19 cellular contexts compared by ENCODE assay signal in the genomic region with DNA sequence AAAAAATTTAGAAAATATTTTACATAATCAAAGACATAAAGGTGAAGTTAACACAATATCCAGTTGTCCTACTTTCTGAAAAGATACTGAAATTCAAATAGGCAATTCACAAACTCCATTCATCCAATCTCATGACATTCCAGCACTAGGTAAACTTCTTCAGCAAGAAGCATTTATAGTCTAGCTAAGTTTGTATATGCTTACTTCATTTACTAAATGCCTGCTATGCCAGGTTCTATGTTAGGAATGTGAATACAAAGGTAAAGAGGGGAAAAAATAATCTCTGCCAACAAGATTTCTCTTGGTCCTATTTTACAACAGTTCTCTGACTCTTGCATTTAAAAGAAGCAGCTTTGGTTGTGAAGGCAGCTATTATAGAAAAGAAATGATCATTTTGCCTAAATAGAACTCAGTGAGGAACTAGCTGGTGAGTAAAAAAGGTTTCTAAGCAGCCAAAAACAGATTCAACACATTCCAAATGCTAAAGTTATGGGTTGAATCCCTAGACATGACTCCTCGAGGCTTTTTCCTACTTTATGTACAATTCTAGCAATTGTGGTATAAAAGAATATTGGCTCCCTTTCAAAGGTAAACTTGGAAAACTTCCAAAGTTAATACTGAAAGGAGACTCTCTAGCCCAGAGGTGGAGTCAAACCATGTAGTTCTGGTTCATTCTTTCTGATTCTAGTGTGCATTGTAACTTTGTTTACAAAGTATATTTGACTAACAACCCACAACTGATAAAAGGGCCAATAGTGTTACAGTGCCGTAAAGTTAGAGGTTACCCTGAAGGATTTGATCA. TPM values are rescaled to one million over a fixed set of nuclear protein-coding genes. Genes with fewer than 3 reads are reported as not detected.
DNase-seq lines count a peak whose midpoint lies in the region; ATAC-seq, FAIRE-seq and TF ChIP-seq lines count a peak whose summit lies in the region.
"Had no signal": no experiment of that assay in that cellular context is flagged by ENCODE, and none has a peak within 500 bp of the region (broad histone marks: within the 10 kb centered on the region; RNA-seq: fewer than 3 reads in every experiment).

No MANE protein-coding gene starts in this region.

- FAIRE-seq in astrocyte (lab: Jason Lieb, UNC): no peak

- H3F3A ChIP-seq in GM23248 (ENCODE audit: insufficient read depth): peaks cover 6% of the 10 kb centered on the region; the same call in 1 of the 2 replicates

- no peak overlapping the region for H3K27ac Mint-ChIP-seq in astrocyte (ENCODE audit: unreplicated experiment)
- H3K27ac Mint-ChIP-seq in stimulated activated memory B cell treated with anti-CD40 and anti-IgM and Interleukin-4, amounts not matched to agents 10 μg/mL and 1 μg/mL and 100 μg/mL, for 72 hours: no peak overlapping the region
- H3K27ac Mint-ChIP-seq: activated naive CD8-positive, alpha-beta T cell; CD4-positive, alpha-beta memory T cell; dendritic cell treated with granulocyte-macrophage colony-stimulating factor and Interleukin-4, amounts not matched to agents 40 ng/mL and 50 ng/mL, for 4 days; natural killer cell treated with Interleukin-12 subunit alpha and Interleukin-12 subunit beta and Interleukin-15 and Interleukin-18, amount 100 ng/mL, for 72 hours had no signal

- ATAC-seq in lower lobe of right lung: peak; percentile 69 to 80
- no peak for ATAC-seq in stimulated activated memory B cell treated with anti-CD40 and anti-IgM and Interleukin-4, amounts not matched to agents 10 μg/mL and 1 μg/mL and 100 μg/mL, for 72 hours
- ATAC-seq: natural killer cell treated with Interleukin-12 subunit alpha and Interleukin-12 subunit beta and Interleukin-15 and Interleukin-18, amount 100 ng/mL, for 72 hours had no signal

- H3K27me3 ChIP-seq in GM23248 (replicated peaks; ENCODE audit: insufficient read depth) (no peaks in the 10 kb centered on the region), astrocyte (ENCODE audit: insufficient read depth, low read length) (no peaks in the 10 kb centered on the region), lower lobe of right lung (ENCODE audit: low read depth) (no peaks in the 10 kb centered on the region)
- H3K27me3 ChIP-seq: suprapubic skin had no signal

- H4K20me1 ChIP-seq in GM23248 (ENCODE audit: insufficient read depth) (no peaks in the 10 kb centered on the region), astrocyte (ENCODE audit: insufficient read depth, low read length) (no peaks in the 10 kb centered on the region)

- H3K4me3 Mint-ChIP-seq in astrocyte (ENCODE audit: unreplicated experiment): no peak overlapping the region
- no peak overlapping the region for H3K4me3 Mint-ChIP-seq in stimulated activated memory B cell treated with anti-CD40 and anti-IgM and Interleukin-4, amounts not matched to agents 10 μg/mL and 1 μg/mL and 100 μg/mL, for 72 hours
- H3K4me3 Mint-ChIP-seq: activated naive CD8-positive, alpha-beta T cell; CD4-positive, alpha-beta memory T cell; dendritic cell treated with granulocyte-macrophage colony-stimulating factor and Interleukin-4, amounts not matched to agents 40 ng/mL and 50 ng/mL, for 4 days; natural killer cell treated with Interleukin-12 subunit alpha and Interleukin-12 subunit beta and Interleukin-15 and Interleukin-18, amount 100 ng/mL, for 72 hours had no signal

- H3K36me3 ChIP-seq in GM23248 (ENCODE audit: low read depth): no peaks in the 10 kb centered on the region
- no peaks in the 10 kb centered on the region for H3K36me3 ChIP-seq in astrocyte (ENCODE audit: insufficient read depth, low read length)
- H3K36me3 ChIP-seq in lower lobe of right lung: no peaks in the 10 kb centered on the region
- H3K36me3 ChIP-seq: suprapubic skin had no signal

- intact Hi-C loops in lower lobe of right lung (cut with DNase I): no loop called here

- H3K4me1 ChIP-seq in GM23248 (ENCODE audit: insufficient read depth): 0 out of 2 replicates have a peak, but pooled peaks cover 7% of the 10 kb centered on the region
- peaks cover 12% of the 10 kb centered on the region for H3K4me1 ChIP-seq in astrocyte (ENCODE audit: insufficient read depth, low read length)
- H3K4me1 ChIP-seq in lower lobe of right lung: no peaks in the 10 kb centered on the region
- H3K4me1 ChIP-seq: suprapubic skin had no signal

- H3K27me3 Mint-ChIP-seq in astrocyte (ENCODE audit: low read depth, unreplicated experiment): no peaks in the 10 kb centered on the region
- peaks cover 7% of the 10 kb centered on the region for H3K27me3 Mint-ChIP-seq in stimulated activated memory B cell treated with anti-CD40 and anti-IgM and Interleukin-4, amounts not matched to agents 10 μg/mL and 1 μg/mL and 100 μg/mL, for 72 hours
- H3K27me3 Mint-ChIP-seq: activated naive CD8-positive, alpha-beta T cell had no signal

- no peak overlapping the region for H3K4me3 ChIP-seq in GM23248
- H3K4me3 ChIP-seq in astrocyte (ENCODE audit: insufficient read depth, low read depth, low read length): no peak overlapping the region
- H3K4me3 ChIP-seq in lower lobe of right lung: no peak overlapping the region
- H3K4me3 ChIP-seq: skin epidermis, suprapubic skin had no signal

- in situ Hi-C loops in GM23248 (cut with MboI): loop anchor here (25.0 kb wide), 1 partner anchor 237 kb away; no protein-coding TSS in a partner anchor

- DNase-seq in GM23248 (peak; percentile 11), NCI-H1105 treated with DMSO at 0.1 percent for 48 hours (lab: John Stamatoyannopoulos, UW) (peak; percentile 69), astrocyte (ENCODE audit: low read depth) (peak; percentile 29), lower lobe of right lung (no peak), putamen (ENCODE audit: low spot score) (no peak), GM03348 (ENCODE audit: low spot score) (no peak), DMS 273 (lab: John Stamatoyannopoulos, UW; ENCODE audit: unreplicated experiment) (no peak)
- DNase-seq: activated CD8-positive, alpha-beta memory T cell treated with anti-CD3 and anti-CD28 coated beads, Interleukin-2, amount 50 U/mL, for 4 hours; CD4-positive, alpha-beta memory T cell; islet precursor cell; KBM-7; NCI-H524 treated with DMSO at 0.1 percent for 48 hours; SHP77 treated with DMSO at 0.1 percent for 48 hours had no signal

- no peaks in the 10 kb centered on the region for H3K9me3 Mint-ChIP-seq in astrocyte (ENCODE audit: unreplicated experiment)
- no peaks in the 10 kb centered on the region for H3K9me3 Mint-ChIP-seq in stimulated activated memory B cell treated with anti-CD40 and anti-IgM and Interleukin-4, amounts not matched to agents 10 μg/mL and 1 μg/mL and 100 μg/mL, for 72 hours
- H3K9me3 Mint-ChIP-seq: CD4-positive, alpha-beta memory T cell; dendritic cell treated with granulocyte-macrophage colony-stimulating factor and Interleukin-4, amounts not matched to agents 40 ng/mL and 50 ng/mL, for 4 days; natural killer cell treated with Interleukin-12 subunit alpha and Interleukin-12 subunit beta and Interleukin-15 and Interleukin-18, amount 100 ng/mL, for 72 hours had no signal

- H2AFZ ChIP-seq in GM23248 (peak overlapping the region; percentile 54), astrocyte (ENCODE audit: low read depth, low read length) (peak overlapping the region; percentile 16)

- TF ChIP-seq CTCF in astrocyte (IDR thresholded peaks at IDR 0.05; ENCODE audit: insufficient read depth, low read depth, low read length): no peak
- no peak for TF ChIP-seq CTCF in lower lobe of right lung (IDR thresholded peaks at IDR 0.05)

- 52 to 53% methylated on average over 2 of the region's 2 CpGs for WGBS in GM23248 (ENCODE audit: low coverage in 1 of 2, low lambda C conversion rate in 2 of 2, missing lambda C conversion rate in 2 of 2), 2 experiments

- no peaks in the 10 kb centered on the region for H3K36me3 Mint-ChIP-seq in astrocyte (ENCODE audit: low read depth, unreplicated experiment)
- no peaks in the 10 kb centered on the region for H3K36me3 Mint-ChIP-seq in stimulated activated memory B cell treated with anti-CD40 and anti-IgM and Interleukin-4, amounts not matched to agents 10 μg/mL and 1 μg/mL and 100 μg/mL, for 72 hours
- H3K36me3 Mint-ChIP-seq: activated naive CD8-positive, alpha-beta T cell; CD4-positive, alpha-beta memory T cell; natural killer cell treated with Interleukin-12 subunit alpha and Interleukin-12 subunit beta and Interleukin-15 and Interleukin-18, amount 100 ng/mL, for 72 hours had no signal

- no peaks in the 10 kb centered on the region for H3K79me2 ChIP-seq in GM23248 (ENCODE audit: insufficient read depth)
- no peaks in the 10 kb centered on the region for H3K79me2 ChIP-seq in astrocyte (ENCODE audit: insufficient read depth, low read length)

- H3K9ac ChIP-seq in GM23248 (no peak overlapping the region), astrocyte (ENCODE audit: low read length) (no peak overlapping the region)

- H3K4me1 Mint-ChIP-seq in astrocyte (ENCODE audit: low read depth, unreplicated experiment): peaks cover 10% of the 10 kb centered on the region
- no peaks in the 10 kb centered on the region for H3K4me1 Mint-ChIP-seq in stimulated activated memory B cell treated with anti-CD40 and anti-IgM and Interleukin-4, amounts not matched to agents 10 μg/mL and 1 μg/mL and 100 μg/mL, for 72 hours
- H3K4me1 Mint-ChIP-seq: CD4-positive, alpha-beta memory T cell had no signal

- no peak overlapping the region for H3K27ac ChIP-seq in GM23248
- no peak overlapping the region for H3K27ac ChIP-seq in astrocyte (ENCODE audit: low read depth, low read length)
- no peak overlapping the region for H3K27ac ChIP-seq in lower lobe of right lung
- H3K27ac ChIP-seq: skin epidermis, suprapubic skin had no signal

- no peaks in the 10 kb centered on the region for H3K9me3 ChIP-seq in GM23248 (ENCODE audit: low read depth)
- H3K9me3 ChIP-seq in astrocyte (ENCODE audit: insufficient read depth, low read depth, low read length): no peaks in the 10 kb centered on the region
- H3K9me3 ChIP-seq in lower lobe of right lung: no peaks in the 10 kb centered on the region
- H3K9me3 ChIP-seq: suprapubic skin had no signal

- H3K4me2 ChIP-seq in GM23248 (ENCODE audit: unreplicated experiment): no peak overlapping the region
- H3K4me2 ChIP-seq in astrocyte (ENCODE audit: low read length): peak overlapping the region; percentile 22

- H3K9me2 ChIP-seq in GM23248 (ENCODE audit: insufficient read depth): no peaks in the 10 kb centered on the region

RNA-seq across cellular contexts. Expression of gene KLHL7, which starts 30.9 kb away (rescaled TPM):
- 34.9 and 57.7 TPM in 2 replicates for total RNA-seq in GM23248 (2014; rRNA removed; shearing (Covaris generic))
- polyA plus RNA-seq in GM23248 (2016; fragmentation: Nextera tagmentation; extraction: Ambion mirVana): 33.9 and 39.6 TPM in 2 replicates
- total RNA-seq in astrocyte (34.6 and 38.7 TPM in 2 replicates), lower lobe of right lung (18.7 TPM)

Comparison
In these comparisons a context has a peak if more than half of its experiments do, and no peak if none do; other contexts are left out.
1. DNase-seq: peak in GM23248 (single experiment), NCI-H1105 treated with DMSO at 0.1 percent for 48 hours (single experiment) and astrocyte (single experiment); none in lower lobe of right lung (single experiment), putamen (single experiment), GM03348 (single experiment) and DMS 273 (single experiment).